In the genomic region with DNA sequence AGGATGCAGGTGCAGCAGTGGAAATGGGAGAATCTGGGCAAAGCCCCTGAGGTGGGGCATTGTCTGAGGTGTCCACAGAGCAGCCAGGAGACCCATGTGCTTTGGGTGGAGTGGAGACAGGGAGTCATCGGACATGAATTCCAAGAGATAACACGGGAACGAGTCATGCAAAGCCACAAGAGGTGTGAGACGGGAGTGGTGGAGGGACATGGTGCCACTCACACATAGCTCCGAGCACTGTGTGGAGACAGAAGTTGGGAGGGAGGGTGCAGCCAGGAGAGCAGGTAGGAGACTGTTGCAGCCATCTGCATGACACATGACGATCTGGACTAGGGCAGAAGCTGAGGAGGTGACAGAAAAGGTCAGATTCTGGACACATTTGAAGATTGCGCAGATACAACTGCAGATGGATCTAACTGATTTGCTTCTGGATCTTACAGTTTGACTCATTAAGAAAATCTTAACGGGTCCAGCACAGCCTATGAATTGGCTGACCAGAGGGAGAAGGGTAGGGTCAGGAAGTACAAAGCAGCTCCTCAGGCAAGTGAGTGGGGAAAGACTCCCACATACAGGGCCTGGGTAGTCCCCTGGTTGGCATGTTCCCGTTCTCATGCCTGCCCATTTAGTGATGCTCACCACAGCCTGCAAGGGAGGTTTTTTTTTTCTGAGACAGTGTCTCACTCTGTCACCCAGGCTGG, we compare ENCODE assay signal across 14 cellular contexts.
DNase-seq lines count a peak whose midpoint lies in the region; ATAC-seq and TF ChIP-seq lines count a peak whose summit lies in the region.
"Had no signal": no experiment of that assay in that cellular context is flagged by ENCODE, and none has a peak within 500 bp of the region (broad histone marks: within the 10 kb centered on the region; RNA-seq: fewer than 3 reads in every experiment).

No MANE protein-coding gene starts in this region.

- no peak overlapping the region for H3K4me3 ChIP-seq in ACC112 (ENCODE audit: low read depth, low read length)
- H3K4me3 ChIP-seq: upper lobe of right lung had no signal

- no peak overlapping the region for H2AFZ ChIP-seq in ACC112 (ENCODE audit: low read length, unreplicated experiment)

- H3K36me3 Mint-ChIP-seq in nephron progenitor cell (ENCODE audit: low read depth): no peaks in the 10 kb centered on the region
- H3K36me3 Mint-ChIP-seq in activated CD4-positive, alpha-beta memory T cell treated with anti-CD3 and anti-CD28 coated beads for 36 hours: no peaks in the 10 kb centered on the region
- H3K36me3 Mint-ChIP-seq: activated naive CD8-positive, alpha-beta T cell treated with anti-CD3 and anti-CD28 coated beads, Interleukin-2, amount 10 ng/mL, durations not matched to agents 7 days and 5 days had no signal

- H3K27me3 ChIP-seq in ACC112 (ENCODE audit: insufficient read depth, low read length): no peaks in the 10 kb centered on the region
- H3K27me3 ChIP-seq: upper lobe of right lung had no signal

- ATAC-seq in HG02763 (IDR thresholded peaks at IDR 0.05; ENCODE audit: unreplicated experiment): no peak

- DNase-seq in HCEC 1CT: peak; percentile 26
- DNase-seq in SW480 (ENCODE audit: low spot score): peak; percentile 49
- peak; percentile 47 for DNase-seq in hepatic stellate cell (ENCODE audit: low spot score)
- no peak for DNase-seq in nephron progenitor cell
- DNase-seq in activated CD4-positive, alpha-beta memory T cell treated with anti-CD3 and anti-CD28 coated beads for 36 hours: no peak
- DNase-seq in HEK293T (ENCODE audit: extremely low spot score): no peak
- DNase-seq: activated naive CD8-positive, alpha-beta T cell treated with anti-CD3 and anti-CD28 coated beads, Interleukin-2, amount 10 ng/mL, durations not matched to agents 7 days and 5 days; DMS79 treated with DMSO at 0.1 percent for 48 hours; foreskin melanocyte; upper lobe of right lung had no signal

- H3K4me1 ChIP-seq in ACC112 (ENCODE audit: control insufficient read depth, insufficient read depth, low read length, unreplicated experiment): peaks cover 15% of the 10 kb centered on the region
- H3K4me1 ChIP-seq: upper lobe of right lung had no signal

- H3K9me3 Mint-ChIP-seq in nephron progenitor cell: no peaks in the 10 kb centered on the region
- H3K9me3 Mint-ChIP-seq in activated CD4-positive, alpha-beta memory T cell treated with anti-CD3 and anti-CD28 coated beads for 36 hours: no peaks in the 10 kb centered on the region

- H3K27me3 Mint-ChIP-seq in nephron progenitor cell (ENCODE audit: low read depth, poor library complexity): peaks cover 5% of the 10 kb centered on the region
- H3K27me3 Mint-ChIP-seq in activated CD4-positive, alpha-beta memory T cell treated with anti-CD3 and anti-CD28 coated beads for 36 hours: no peaks in the 10 kb centered on the region

- TF ChIP-seq CTCF in nephron progenitor cell (IDR thresholded peaks at IDR 0.05): no peak

- no peak overlapping the region for H3K4me3 Mint-ChIP-seq in nephron progenitor cell
- no peak overlapping the region for H3K4me3 Mint-ChIP-seq in activated CD4-positive, alpha-beta memory T cell treated with anti-CD3 and anti-CD28 coated beads for 36 hours
- H3K4me3 Mint-ChIP-seq: activated naive CD8-positive, alpha-beta T cell treated with anti-CD3 and anti-CD28 coated beads, Interleukin-2, amount 10 ng/mL, durations not matched to agents 7 days and 5 days; B cell had no signal

- no peaks in the 10 kb centered on the region for H3K79me2 ChIP-seq in ACC112 (ENCODE audit: control insufficient read depth, insufficient read depth, low read length, unreplicated experiment)

- intact Hi-C loops in activated CD4-positive, alpha-beta memory T cell treated with anti-CD3 and anti-CD28 coated beads for 36 hours (cut with micrococcal nuclease): no loop called here

- H3K4me1 Mint-ChIP-seq in nephron progenitor cell: peaks cover 12% of the 10 kb centered on the region
- no peaks in the 10 kb centered on the region for H3K4me1 Mint-ChIP-seq in activated CD4-positive, alpha-beta memory T cell treated with anti-CD3 and anti-CD28 coated beads for 36 hours (ENCODE audit: low read depth)
- H3K4me1 Mint-ChIP-seq: B cell had no signal

- POLR2A ChIA-PET in activated CD4-positive, alpha-beta memory T cell treated with anti-CD3 and anti-CD28 coated beads for 36 hours (lab: Charles Lee): interaction anchor here (0.5 kb wide), 1 partner anchor 603 kb away, joined by 3 read pairs; no protein-coding TSS in a partner anchor
- POLR2A ChIA-PET in HEK293T (lab: Yijun Ruan, JAX): no interaction called here

- CTCF ChIA-PET in activated CD4-positive, alpha-beta memory T cell treated with anti-CD3 and anti-CD28 coated beads for 36 hours (lab: Charles Lee): interaction anchor here (1.2 kb wide), 1 partner anchor 32 kb away, joined by 4 read pairs; no protein-coding TSS in a partner anchor
- CTCF ChIA-PET in HEK293T (lab: Yijun Ruan, JAX): no interaction called here

- no peaks in the 10 kb centered on the region for H3K36me3 ChIP-seq in ACC112 (ENCODE audit: insufficient read depth, low read length)
- H3K36me3 ChIP-seq: upper lobe of right lung had no signal

- no peak overlapping the region for H3K27ac Mint-ChIP-seq in nephron progenitor cell
- no peak overlapping the region for H3K27ac Mint-ChIP-seq in activated CD4-positive, alpha-beta memory T cell treated with anti-CD3 and anti-CD28 coated beads for 36 hours
- H3K27ac Mint-ChIP-seq: activated naive CD8-positive, alpha-beta T cell treated with anti-CD3 and anti-CD28 coated beads, Interleukin-2, amount 10 ng/mL, durations not matched to agents 7 days and 5 days; B cell had no signal

- peak overlapping the region; percentile 74 for H3K27ac ChIP-seq in ACC112 (ENCODE audit: low read depth, low read length)
- H3K27ac ChIP-seq: HL-60, upper lobe of right lung had no signal

TF ChIP-seq in HEK293T, 16 proteins besides CTCF, POLR2A, EP300 and RAD21:
- no peak for TF ChIP-seq NFRKB (IDR thresholded peaks at IDR 0.05)
- TF ChIP-seq, protein P1, sequence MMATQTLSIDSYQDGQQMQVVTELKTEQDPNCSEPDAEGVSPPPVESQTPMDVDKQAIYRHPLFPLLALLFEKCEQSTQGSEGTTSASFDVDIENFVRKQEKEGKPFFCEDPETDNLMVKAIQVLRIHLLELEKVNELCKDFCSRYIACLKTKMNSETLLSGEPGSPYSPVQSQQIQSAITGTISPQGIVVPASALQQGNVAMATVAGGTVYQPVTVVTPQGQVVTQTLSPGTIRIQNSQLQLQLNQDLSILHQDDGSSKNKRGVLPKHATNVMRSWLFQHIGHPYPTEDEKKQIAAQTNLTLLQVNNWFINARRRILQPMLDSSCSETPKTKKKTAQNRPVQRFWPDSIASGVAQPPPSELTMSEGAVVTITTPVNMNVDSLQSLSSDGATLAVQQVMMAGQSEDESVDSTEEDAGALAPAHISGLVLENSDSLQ (IDR thresholded peaks at IDR 0.05): no peak
TF ChIP-seq in HEK293T: peak in this region for 0.

Comparison
In these comparisons a context has a peak if more than half of its experiments do, and no peak if none do; other contexts are left out.
1. DNase-seq: peak in HCEC 1CT (single experiment), SW480 (single experiment) and hepatic stellate cell (single experiment); none in nephron progenitor cell (single experiment), activated CD4-positive, alpha-beta memory T cell treated with anti-CD3 and anti-CD28 coated beads for 36 hours (single experiment) and HEK293T (single experiment).